8 cellular contexts compared by ENCODE assay signal in the genomic region with DNA sequence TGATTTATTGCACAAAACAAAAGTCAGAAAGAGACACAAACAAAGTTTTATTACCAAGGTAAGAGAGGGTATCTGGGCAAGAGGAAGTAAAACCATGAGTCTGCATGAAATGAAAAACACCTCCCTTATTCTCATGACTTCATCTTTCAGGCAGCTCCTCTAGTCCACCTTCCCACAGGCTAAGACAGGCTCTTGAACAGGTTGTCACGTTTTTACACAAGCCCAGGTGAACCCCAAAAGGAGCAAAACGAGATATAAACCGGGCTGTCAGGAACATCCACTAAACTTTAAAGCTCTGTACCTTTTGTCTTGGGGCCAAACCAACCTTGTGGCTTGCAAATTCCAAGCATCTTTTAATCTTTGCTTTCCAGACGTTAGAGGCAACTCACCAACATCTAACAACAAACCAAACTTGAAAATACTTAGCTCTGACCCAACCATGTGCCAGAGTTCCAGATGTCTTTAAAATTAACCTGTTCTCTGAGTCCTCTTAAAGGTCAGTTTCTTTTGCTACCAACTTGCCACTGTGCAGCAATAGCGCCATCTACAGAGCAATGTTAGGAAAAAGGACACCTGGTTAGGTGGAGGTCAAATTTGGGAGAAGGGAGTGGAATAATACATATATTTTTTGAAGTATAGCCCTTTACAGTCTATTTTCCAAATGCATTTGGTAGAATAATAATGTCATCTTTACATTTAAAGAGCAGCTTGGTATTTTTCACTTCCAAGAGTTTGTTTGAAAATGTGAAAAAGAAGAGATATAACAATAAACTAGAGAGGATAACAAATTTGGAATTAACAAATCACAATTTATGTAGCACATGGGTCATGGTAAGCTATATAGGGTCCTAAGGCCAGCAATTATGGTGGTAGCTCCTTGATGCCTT.
DNase-seq lines count a peak whose midpoint lies in the region; ATAC-seq and TF ChIP-seq lines count a peak whose summit lies in the region.

No MANE protein-coding gene starts in this region.

- H3K36me3 ChIP-seq in uterus, result no peaks in the 10 kb centered on the region

- no peaks in the 10 kb centered on the region for H3K9me3 ChIP-seq in uterus

- ATAC-seq in GM19468 (IDR thresholded peaks at IDR 0.05; ENCODE audit: extremely low read depth, unreplicated experiment), result peak; percentile 70
- ATAC-seq in HG03457 (IDR thresholded peaks at IDR 0.05; ENCODE audit: unreplicated experiment), result peak; percentile 88

- no peak for TF ChIP-seq CTCF in uterus (IDR thresholded peaks at IDR 0.05)

- no peak overlapping the region for H3K27ac ChIP-seq in uterus

- H3K4me1 ChIP-seq in uterus, result no peaks in the 10 kb centered on the region

- no peaks in the 10 kb centered on the region for H3K27me3 ChIP-seq in uterus

- DNase-seq in GM03348 (ENCODE audit: low spot score) (peak; percentile 57), RPMI8226 (peak; percentile 57), astrocyte of the hippocampus (ENCODE audit: low read depth, low spot score) (peak; percentile 74), lung microvascular endothelial cell (ENCODE audit: low read depth in 2 of 2) (peak; percentile 24 to 55), NCI-H510A treated with DMSO at 0.1 percent for 48 hours (lab: John Stamatoyannopoulos, UW) (no peak), uterus (no peak)

- TF ChIP-seq POLR2A in uterus (IDR thresholded peaks at IDR 0.05), result no peak

- H3K4me3 ChIP-seq in uterus, result no peak overlapping the region

- intact Hi-C loops in uterus (cut with DNase I; ENCODE audit: low total_unique reads), result no loop called here

Comparison
In these comparisons a context has a peak if more than half of its experiments do, and no peak if none do; other contexts are left out.
1. DNase-seq: peak in GM03348 (single experiment), RPMI8226 (single experiment), astrocyte of the hippocampus (single experiment) and lung microvascular endothelial cell (2 of 2); none in NCI-H510A treated with DMSO at 0.1 percent for 48 hours (single experiment) and uterus (0 of 2).